9 cellular contexts compared by ENCODE assay signal in the genomic region with DNA sequence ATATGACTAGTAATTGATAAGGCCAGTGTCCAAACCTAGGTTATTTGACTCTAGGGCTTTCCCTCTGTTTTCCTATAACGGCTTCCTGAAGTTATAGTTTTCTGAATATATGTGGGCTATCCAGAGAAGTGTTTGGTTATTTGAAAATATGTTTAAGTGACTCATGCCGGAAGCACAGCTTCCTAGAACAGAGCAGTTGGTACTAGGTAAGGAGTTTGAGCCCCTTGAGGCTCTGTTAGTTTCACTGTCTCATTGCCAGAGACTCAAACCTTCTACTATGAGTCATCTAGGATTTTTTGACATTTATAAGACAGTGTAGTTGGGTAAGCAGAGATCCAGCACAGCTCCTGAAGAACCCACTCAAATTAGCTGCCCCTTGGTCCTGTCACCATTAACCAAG. TPM values are rescaled to one million over a fixed set of nuclear protein-coding genes. Genes with fewer than 3 reads are reported as not detected.
A peak's percentile ranks its signal among the peaks of the same experiment; 100 is the strongest.
DNase-seq lines count a peak whose midpoint lies in the region; ATAC-seq and TF ChIP-seq lines count a peak whose summit lies in the region.
"Had no signal": no experiment of that assay in that cellular context is flagged by ENCODE, and none has a peak within 500 bp of the region (broad histone marks: within the 10 kb centered on the region; RNA-seq: fewer than 3 reads in every experiment).

No MANE protein-coding gene starts in this region.

- H3K4me3 Mint-ChIP-seq in type B pancreatic cell, result no peak overlapping the region

- H3K4me3 ChIP-seq in epithelial cell of esophagus (ENCODE audit: low read length), result no peak overlapping the region
- H3K4me3 ChIP-seq: skin epidermis had no signal

- no peaks in the 10 kb centered on the region for H3K4me1 Mint-ChIP-seq in type B pancreatic cell (ENCODE audit: unreplicated experiment)

- peak; percentile 86 for ATAC-seq in GM21528 (IDR thresholded peaks at IDR 0.05; ENCODE audit: low FRiP score, unreplicated experiment)

- no peak overlapping the region for H3K27ac Mint-ChIP-seq in type B pancreatic cell

- no peaks in the 10 kb centered on the region for H3K27me3 Mint-ChIP-seq in type B pancreatic cell

- no peaks in the 10 kb centered on the region for H3K9me3 Mint-ChIP-seq in type B pancreatic cell

- POLR2A ChIA-PET in GM10248 (lab: Yijun Ruan, JAX), result interaction anchor here (0.6 kb wide), 1 partner anchor 263 kb away, joined by 3 read pairs; no protein-coding TSS in a partner anchor

- CTCF ChIA-PET in GM10248 (lab: Yijun Ruan, JAX), result interaction anchor here (0.9 to 1.2 kb wide), 3 partner anchors 8 to 295 kb away, joined by 3 to 4 read pairs (median 3); no protein-coding TSS in a partner anchor

- peaks cover 3% of the 10 kb centered on the region for H3K36me3 Mint-ChIP-seq in type B pancreatic cell

- TF ChIP-seq CTCF in GM10248 (IDR thresholded peaks at IDR 0.05; ENCODE audit: control extremely low read depth, extremely low read depth, low read depth, missing control alignments) (no peak), epithelial cell of esophagus (IDR thresholded peaks at IDR 0.05; ENCODE audit: insufficient read depth, low read depth, low read length, missing control alignments) (no peak), type B pancreatic cell (conservative IDR thresholded peaks at IDR 0.05) (no peak)

- peak; percentile 11 for DNase-seq in GM10248 (ENCODE audit: extremely low spot score)
- DNase-seq in HT1080 (ENCODE audit: low read depth), result peak; percentile 90
- peak; percentile 71 for DNase-seq in epithelial cell of esophagus (ENCODE audit: low read depth)
- DNase-seq in COLO668 (lab: John Stamatoyannopoulos, UW; ENCODE audit: unreplicated experiment), result no peak
- DNase-seq in LoVo (ENCODE audit: low spot score), result no peak
- no peak for DNase-seq in NCI-H1105 treated with DMSO at 0.1 percent for 48 hours (lab: John Stamatoyannopoulos, UW)
- DNase-seq in type B pancreatic cell (ENCODE audit: extremely low spot score, unreplicated experiment), result no peak

RNA-seq across cellular contexts. Expression of a gene that starts 27.1 kb away (rescaled TPM):
- 1.2 and 1.5 TPM in 2 replicates for total RNA-seq in HT1080 (2014; rRNA removed; shearing (Covaris generic))
- 3.3 and 5.3 TPM in 2 replicates for polyA plus RNA-seq in HT1080 (2015; cell fraction: cytosol; rRNA removed)
- 3.8 and 4.2 TPM in 2 replicates for polyA plus RNA-seq in HT1080 (2015; cell fraction: nucleus; rRNA removed)
- total RNA-seq in type B pancreatic cell (ENCODE audit: low replicate concordance), result 5.4 and 7.2 TPM in 2 replicates

RNA-seq across cellular contexts. Expression of a gene that starts 27.1 kb away (rescaled TPM):
- 26.6 and 30.1 TPM in 2 replicates for total RNA-seq in HT1080 (2014; rRNA removed; shearing (Covaris generic))
- 36.5 and 52.6 TPM in 2 replicates for polyA plus RNA-seq in HT1080 (2015; cell fraction: cytosol; rRNA removed)
- polyA plus RNA-seq in HT1080 (2015; cell fraction: nucleus; rRNA removed), result 65.4 and 75.4 TPM in 2 replicates
- 54.3 and 54.8 TPM in 2 replicates for total RNA-seq in type B pancreatic cell (ENCODE audit: low replicate concordance)

Comparison
In these comparisons a context has a peak if more than half of its experiments do, and no peak if none do; other contexts are left out.
1. DNase-seq: peak in GM10248 (single experiment), HT1080 (single experiment) and epithelial cell of esophagus (single experiment); none in COLO668 (single experiment), LoVo (single experiment), NCI-H1105 treated with DMSO at 0.1 percent for 48 hours (single experiment) and type B pancreatic cell (single experiment).